In the genomic region with DNA sequence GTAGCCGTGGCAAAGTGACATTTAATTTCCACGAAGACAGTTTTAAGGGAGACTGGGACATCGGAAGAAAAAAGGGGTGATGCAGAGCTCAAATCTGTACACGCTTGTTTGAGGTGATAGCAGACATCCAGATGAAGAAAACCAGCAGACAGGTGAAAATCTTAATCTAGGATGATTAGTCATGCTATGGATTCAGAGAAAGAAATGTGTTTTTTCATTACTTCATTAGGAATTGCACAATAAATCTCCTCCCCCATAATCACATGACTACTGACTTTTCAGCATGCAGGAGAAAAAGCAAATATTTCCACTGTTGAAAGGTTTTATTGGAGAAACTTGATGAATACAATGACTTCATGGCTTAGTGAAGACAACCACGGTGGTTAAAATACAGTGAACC, we compare ENCODE assay signal across 13 cellular contexts. TPM values are rescaled to one million over a fixed set of nuclear protein-coding genes. Genes with fewer than 3 reads are reported as not detected.
DNase-seq lines count a peak whose midpoint lies in the region; ATAC-seq, FAIRE-seq and TF ChIP-seq lines count a peak whose summit lies in the region.
"Had no signal": no experiment of that assay in that cellular context is flagged by ENCODE, and none has a peak within 500 bp of the region (broad histone marks: within the 10 kb centered on the region; RNA-seq: fewer than 3 reads in every experiment).

No MANE protein-coding gene starts in this region.

- H3K4me3 Mint-ChIP-seq in HFFc6: peak overlapping the region; percentile 57; the same call in 1 of the 2 replicates
- H3K4me3 Mint-ChIP-seq: mesothelial cell of epicardium had no signal

- in situ Hi-C loops in K562 (cut with MboI): no loop called here

- no peaks in the 10 kb centered on the region for H3K27me3 ChIP-seq in BJ (ENCODE audit: control insufficient read depth, insufficient read depth, low read length)
- H3K27me3 ChIP-seq in K562 (ENCODE audit: control insufficient read depth in 2 of 2, insufficient read depth in 2 of 2, low read length in 2 of 2): no peaks in the 10 kb centered on the region
- no peaks in the 10 kb centered on the region for H3K27me3 ChIP-seq in mesenchymal stem cell (ENCODE audit: control insufficient read depth in 1 of 2, insufficient read depth in 1 of 2, low read length in 2 of 2)
- no peaks in the 10 kb centered on the region for H3K27me3 ChIP-seq in ovary
- H3K27me3 ChIP-seq: stomach had no signal

- H3K79me1 ChIP-seq in mesenchymal stem cell (replicated peaks; ENCODE audit: low read length, poor library complexity, severe bottlenecking): peaks cover 10% of the 10 kb centered on the region

- peaks cover 87% of the 10 kb centered on the region for H3K79me2 ChIP-seq in K562 (ENCODE audit: control insufficient read depth, insufficient read depth, low read length)

- no peak overlapping the region for H3K4ac ChIP-seq in mesenchymal stem cell (ENCODE audit: low read depth in 1 of 2, low read length in 2 of 2)

- no peak overlapping the region for H3K23ac ChIP-seq in mesenchymal stem cell (ENCODE audit: low read length in 2 of 2)

- H4K8ac ChIP-seq in mesenchymal stem cell (ENCODE audit: low read length): no peak overlapping the region

- H3K9ac ChIP-seq in K562 (ENCODE audit: insufficient read depth in 1 of 2, low read depth in 2 of 2, low read length in 2 of 2): no peak overlapping the region
- peak overlapping the region; percentile 67 for H3K9ac ChIP-seq in mesenchymal stem cell (ENCODE audit: low read length)

- TF ChIP-seq POLR2A in K562 (conservative IDR thresholded peaks at IDR 0.05): no peak
- no peak for TF ChIP-seq POLR2A in ovary (IDR thresholded peaks at IDR 0.05)

- H3K27me3 Mint-ChIP-seq in HFFc6 (ENCODE audit: insufficient read depth): no peaks in the 10 kb centered on the region

- FAIRE-seq in K562 (lab: Jason Lieb, UNC): no peak

- WGBS in K562 (ENCODE audit: insufficient coverage, low coverage, missing lambda C conversion rate): 83% methylated on average over 5 of the region's 5 CpGs
- 93% methylated on average over 4 of the region's 5 CpGs for WGBS in mesenchymal stem cell
- WGBS in ovary, 3 donors: 83 to 90% (median 87%) methylated on average over 5 of the region's 5 CpGs

- H3K27ac ChIP-seq in K562 (ENCODE audit: extremely low read depth, low read depth, low read length): no peak overlapping the region
- H3K27ac ChIP-seq in mesenchymal stem cell (ENCODE audit: low read length, poor library complexity, severe bottlenecking): peak overlapping the region; percentile 29
- H3K27ac ChIP-seq in ovary: no peak overlapping the region
- H3K27ac ChIP-seq: stomach had no signal

- H2BK12ac ChIP-seq in mesenchymal stem cell (ENCODE audit: low read length in 2 of 2): no peak overlapping the region

- H3K4me3 ChIP-seq in BJ (ENCODE audit: low read depth, low read length) (no peak overlapping the region), K562 (no peak overlapping the region), mesenchymal stem cell (ENCODE audit: insufficient read depth in 1 of 2, low read depth in 1 of 2, low read length in 2 of 2) (peak overlapping the region in 1 of 2 experiments; percentile 94), ovary (no peak overlapping the region)

- DNase-seq in BJ (ENCODE audit: low read depth) (peak; percentile 49), HFFc6 (peak; percentile 24), K562 (ENCODE audit: extremely low read depth in 1 of 4, low spot score in 3 of 4) (no peak), mesenchymal stem cell (peak; percentile 72), NCI-H510A (lab: John Stamatoyannopoulos, UW) (no peak), ovary (no peak), NCI-H82 treated with DMSO at 0.1 percent for 48 hours (lab: John Stamatoyannopoulos, UW; ENCODE audit: unreplicated experiment) (no peak)
- DNase-seq in stimulated activated CD4-positive, alpha-beta T cell treated with anti-CD3 and anti-CD28 coated beads, Interleukin-1b, Interleukin-23, amount 100 ng/mL, for 48 hours: no peak
- DNase-seq: activated CD4-positive, alpha-beta T cell treated with anti-CD3 and anti-CD28 coated beads, Interleukin-2, amount 50 U/mL, for 1 hour; NCI-H2029; stimulated activated CD4-positive, alpha-beta T cell treated with anti-CD3 and anti-CD28 coated beads, Interleukin-12 subunit alpha, Interleukin-12 subunit beta, amount 100 ng/mL, for 4 hours; stomach had no signal

- peaks cover 34% of the 10 kb centered on the region for H3K36me3 Mint-ChIP-seq in HFFc6 (ENCODE audit: low read depth)
- H3K36me3 Mint-ChIP-seq: mesothelial cell of epicardium had no signal

- POLR2A ChIA-PET in BJ (lab: Charles Lee) (no interaction called here), K562 (lab: Yijun Ruan, JAX) (interaction anchor here (0.6 to 1.4 kb wide), 3 partner anchors 13 to 392 kb away, joined by 3 to 6 read pairs (median 4); no protein-coding TSS in a partner anchor)

- H3K4me2 ChIP-seq in K562 (ENCODE audit: insufficient read depth, low read length): no peak overlapping the region
- H3K4me2 ChIP-seq in mesenchymal stem cell (ENCODE audit: low read length, poor library complexity, severe bottlenecking): peak overlapping the region; percentile 19

- TF ChIP-seq RAD21 in K562 (CRISPR knock-in tag; conservative IDR thresholded peaks at IDR 0.05 in 1 of 2, IDR thresholded peaks at IDR 0.05 in 1 of 2): no peak

- H3K14ac ChIP-seq in mesenchymal stem cell (ENCODE audit: low read length in 2 of 2): no peak overlapping the region

- H3K18ac ChIP-seq in mesenchymal stem cell (ENCODE audit: low read depth in 1 of 2, low read length in 2 of 2): no peak overlapping the region

- H4K91ac ChIP-seq in mesenchymal stem cell (ENCODE audit: low read length): no peak overlapping the region

- H3K36me3 ChIP-seq in BJ (ENCODE audit: control insufficient read depth, insufficient read depth, low read length) (no peaks in the 10 kb centered on the region; the same call in none of the 2 replicates), K562 (ENCODE audit: control insufficient read depth, insufficient read depth, low read length) (peaks cover 34% of the 10 kb centered on the region; the same call in 2 of the 3 replicates), mesenchymal stem cell (ENCODE audit: control insufficient read depth in 1 of 2, insufficient read depth in 2 of 2, low read depth in 1 of 2, low read length in 2 of 2) (peaks cover 0 to 10% of the 10 kb centered on the region in 2 experiments), ovary (no peaks in the 10 kb centered on the region)

- TSS peak; percentile 10 for BruUV-seq in K562 (replicated peaks; lab: Mats Ljungman, UMichigan)

- H3K9me1 ChIP-seq in K562 (ENCODE audit: control insufficient read depth, insufficient read depth, low read length): no peaks in the 10 kb centered on the region

- no peaks in the 10 kb centered on the region for H3K9me3 Mint-ChIP-seq in HFFc6
- H3K9me3 Mint-ChIP-seq: mesothelial cell of epicardium had no signal

- H3K4me1 Mint-ChIP-seq in HFFc6 (ENCODE audit: low read depth): peaks cover 42% of the 10 kb centered on the region

- TF ChIP-seq CTCF in BJ (IDR thresholded peaks at IDR 0.05; ENCODE audit: insufficient read depth, low read depth, low read length) (no peak), HFFc6 (IDR thresholded peaks at IDR 0.05) (no peak), K562 (IDR thresholded peaks at IDR 0.05 in 2 of 3, conservative IDR thresholded peaks at IDR 0.05 in 1 of 3; ENCODE audit: insufficient read depth in 2 of 3, low read depth in 1 of 3, low read length in 3 of 3) (no peak), ovary (IDR thresholded peaks at IDR 0.05) (no peak)

- no peak for ATAC-seq in K562

- H2BK5ac ChIP-seq in mesenchymal stem cell (ENCODE audit: low read depth, low read length, poor library complexity, severe bottlenecking): no peak overlapping the region

- no peaks in the 10 kb centered on the region for H3K9me3 ChIP-seq in K562 (replicated peaks; ENCODE audit: control insufficient read depth, insufficient read depth, low read depth, low read length)
- H3K9me3 ChIP-seq in mesenchymal stem cell (ENCODE audit: control insufficient read depth, low read length): no peaks in the 10 kb centered on the region
- no peaks in the 10 kb centered on the region for H3K9me3 ChIP-seq in ovary
- H3K9me3 ChIP-seq: stomach had no signal

- H3K4me1 ChIP-seq in K562 (replicated peaks in 1 of 2; ENCODE audit: control insufficient read depth in 2 of 2, insufficient read depth in 2 of 2, low read length in 2 of 2): peaks cover 8% of the 10 kb centered on the region in 2 experiments; a peak in 3 of 5 replicates
- peaks cover 9% of the 10 kb centered on the region for H3K4me1 ChIP-seq in mesenchymal stem cell (ENCODE audit: control insufficient read depth, insufficient read depth, low read depth, low read length)
- peaks cover 4% of the 10 kb centered on the region for H3K4me1 ChIP-seq in ovary (ENCODE audit: insufficient read depth)

- no peak for TF ChIP-seq EP300 in K562 (IDR thresholded peaks at IDR 0.05; ENCODE audit: low read length)
- no peak for TF ChIP-seq EP300 in ovary (IDR thresholded peaks at IDR 0.05)

- peak overlapping the region; percentile 65 for H3K27ac Mint-ChIP-seq in HFFc6
- H3K27ac Mint-ChIP-seq: mesothelial cell of epicardium had no signal

- intact Hi-C loops in K562 (cut with micrococcal nuclease) (loop anchor here (10.0 kb wide), 1 partner anchor 148 kb away; a partner anchor contains a TSS), ovary (cut with DNase I) (no loop called here)

- H4K20me1 ChIP-seq in K562 (replicated peaks; ENCODE audit: control insufficient read depth, insufficient read depth, low read length): no peaks in the 10 kb centered on the region

- no peak overlapping the region for H2BK15ac ChIP-seq in mesenchymal stem cell (ENCODE audit: low read depth, poor library complexity, severe bottlenecking)

- no peak overlapping the region for H2BK120ac ChIP-seq in mesenchymal stem cell (ENCODE audit: low read depth, low read length)

- CTCF ChIA-PET in BJ (lab: Yijun Ruan, JAX) (interaction anchor here (1.3 kb wide), 1 partner anchor 21 kb away, joined by 4 read pairs; no protein-coding TSS in a partner anchor), K562 (lab: Yijun Ruan, JAX; ENCODE audit: low intra/inter-chr PET ratio) (no interaction called here)

- no peak overlapping the region for H2AFZ ChIP-seq in K562 (ENCODE audit: low read depth, low read length)
- no peak overlapping the region for H2AFZ ChIP-seq in mesenchymal stem cell (ENCODE audit: low read depth, low read length)

- H2AK5ac ChIP-seq in mesenchymal stem cell (ENCODE audit: low read length, severe bottlenecking): no peak overlapping the region

RNA-seq across cellular contexts. Expression of a gene that starts 2.5 kb away (rescaled TPM):
- polyA plus RNA-seq in BJ (2011; rRNA removed): 68.0 and 89.5 TPM in 2 replicates
- polyA minus RNA-seq in BJ (2011; rRNA and poly(A)+ RNA removed): 19.9 and 26.6 TPM in 2 replicates
- 10 to 100 TPM; 49.4 to 59.7 (median 51.1) TPM for total RNA-seq in HFFc6 (2021; fragmentation: NEBNext Ultra II Directional; extraction: Animal tissue kit (Norgen Biotek cat#: 25700))
- total RNA-seq in K562 (2011; cell fraction: chromatin; rRNA removed; ENCODE audit: low replicate concordance): 38.3 and 69.0 TPM in 2 replicates
- 22.8 and 26.5 TPM in 2 replicates for total RNA-seq in K562 (2011; cell fraction: nucleolus; rRNA removed)
- 43.3 and 79.2 TPM in 2 replicates for total RNA-seq in K562 (2011; cell fraction: nucleoplasm; rRNA removed)
- total RNA-seq in K562 (2014; rRNA removed): 81.8 and 87.7 TPM in 2 replicates
- total RNA-seq in K562 (2014; rRNA removed; fragmentation: Illumina TruSeq; extraction: Trizol): 190 and 194 TPM in 2 replicates
- total RNA-seq in K562 (2015; rRNA removed; fragmentation: Illumina TruSeq; extraction: Trizol): 200 and 201 TPM in 2 replicates
- 124 and 136 TPM in 2 replicates for total RNA-seq in K562 (2021)
- 149 and 186 TPM in 2 replicates for polyA plus RNA-seq in K562 (2011; rRNA removed)
- polyA plus RNA-seq in K562 (2011; cell fraction: cytosol; rRNA removed): 97.7 and 125 TPM in 2 replicates
- 41.2 and 63.2 TPM in 2 replicates for polyA plus RNA-seq in K562 (2011; cell fraction: nucleus; rRNA removed)
- polyA plus RNA-seq in K562 (2012): 121 and 139 TPM in 2 replicates
- polyA plus RNA-seq in K562 (2014; fragmentation: Illumina TruSeq; extraction: Trizol): 137 and 155 TPM in 2 replicates
- polyA plus RNA-seq in K562 (2014; fragmentation: Nextera tagmentation; extraction: Ambion mirVana): 100 to 1,000 TPM; 400 to 422 TPM
- 129 and 136 TPM in 2 replicates for polyA plus RNA-seq in K562 (2014; rRNA removed)
- polyA minus RNA-seq in K562 (2011; rRNA and poly(A)+ RNA removed): 114 TPM in 2 replicates
- polyA minus RNA-seq in K562 (2011; cell fraction: cytosol; rRNA and poly(A)+ RNA removed): 38.5 and 41.9 TPM in 2 replicates
- polyA minus RNA-seq in K562 (2011; cell fraction: nucleus; rRNA and poly(A)+ RNA removed): 17.6 and 25.1 TPM in 2 replicates
- polyA plus RNA-seq in mesenchymal stem cell (2013, experiment 1 of 2): 68.3 TPM
- 70.4 TPM for polyA plus RNA-seq in mesenchymal stem cell (2013, experiment 2 of 2)
- total RNA-seq in ovary: 10 to 100 TPM; 16.2 to 32.8 (median 24.7) TPM
- polyA plus RNA-seq in ovary: 10 to 100 TPM; 15.8 to 56.5 TPM

RNA-seq across cellular contexts. Expression of a gene that starts 2.8 kb away (rescaled TPM):
- 122 and 157 TPM in 2 replicates for polyA plus RNA-seq in BJ (2011; rRNA removed)
- 80.1 and 159 TPM in 2 replicates for polyA minus RNA-seq in BJ (2011; rRNA and poly(A)+ RNA removed)
- 100 to 1,000 TPM in 3 of 6 experiments, 10 to 100 TPM in 3; 90.9 to 116 (median 99.5) TPM for total RNA-seq in HFFc6 (2021; fragmentation: NEBNext Ultra II Directional; extraction: Animal tissue kit (Norgen Biotek cat#: 25700))
- total RNA-seq in K562 (2011; cell fraction: chromatin; rRNA removed; ENCODE audit: low replicate concordance): 48.2 and 67.6 TPM in 2 replicates
- 53.2 and 55.0 TPM in 2 replicates for total RNA-seq in K562 (2011; cell fraction: nucleolus; rRNA removed)
- total RNA-seq in K562 (2011; cell fraction: nucleoplasm; rRNA removed): 48.2 and 55.7 TPM in 2 replicates
- total RNA-seq in K562 (2014; rRNA removed): 156 and 190 TPM in 2 replicates
- total RNA-seq in K562 (2014; rRNA removed; fragmentation: Illumina TruSeq; extraction: Trizol): 210 and 226 TPM in 2 replicates
- total RNA-seq in K562 (2015; rRNA removed; fragmentation: Illumina TruSeq; extraction: Trizol): 200 and 203 TPM in 2 replicates
- 135 and 137 TPM in 2 replicates for total RNA-seq in K562 (2021)
- polyA plus RNA-seq in K562 (2011; rRNA removed): 143 and 175 TPM in 2 replicates
- polyA plus RNA-seq in K562 (2011; cell fraction: cytosol; rRNA removed): 104 and 113 TPM in 2 replicates
- polyA plus RNA-seq in K562 (2011; cell fraction: nucleus; rRNA removed): 79.4 and 79.9 TPM in 2 replicates
- 85.5 and 251 TPM in 2 replicates for polyA plus RNA-seq in K562 (2012)
- polyA plus RNA-seq in K562 (2014; fragmentation: Illumina TruSeq; extraction: Trizol): 288 and 297 TPM in 2 replicates
- polyA plus RNA-seq in K562 (2014; fragmentation: Nextera tagmentation; extraction: Ambion mirVana): 100 to 1,000 TPM; 153 to 223 TPM
- 145 TPM in 2 replicates for polyA plus RNA-seq in K562 (2014; rRNA removed)
- polyA minus RNA-seq in K562 (2011; rRNA and poly(A)+ RNA removed): 353 and 458 TPM in 2 replicates
- polyA minus RNA-seq in K562 (2011; cell fraction: cytosol; rRNA and poly(A)+ RNA removed): 111 and 180 TPM in 2 replicates
- polyA minus RNA-seq in K562 (2011; cell fraction: nucleus; rRNA and poly(A)+ RNA removed): 39.6 and 59.6 TPM in 2 replicates
- polyA plus RNA-seq in mesenchymal stem cell (2013, experiment 1 of 2): 113 TPM
- 114 TPM for polyA plus RNA-seq in mesenchymal stem cell (2013, experiment 2 of 2)
- total RNA-seq in ovary: 10 to 100 TPM; 22.1 to 52.4 (median 33.7) TPM
- polyA plus RNA-seq in ovary: 10 to 100 TPM; 37.6 to 59.1 TPM

Comparison
In these comparisons a context has a peak if more than half of its experiments do, and no peak if none do; other contexts are left out.
1. DNase-seq: peak in BJ (single experiment), HFFc6 (single experiment) and mesenchymal stem cell (single experiment); none in K562 (0 of 4), NCI-H510A (single experiment), stimulated activated CD4-positive, alpha-beta T cell treated with anti-CD3 and anti-CD28 coated beads, Interleukin-1b, Interleukin-23, amount 100 ng/mL, for 48 hours (single experiment), ovary (0 of 5) and NCI-H82 treated with DMSO at 0.1 percent for 48 hours (single experiment).